Comparison of ENCODE assay signal across 31 cellular contexts in genomic region chr3:173552526-173552925, GRCh38.
DNase-seq lines count a peak whose midpoint lies in the region; ATAC-seq and TF ChIP-seq lines count a peak whose summit lies in the region.
"Had no signal": no experiment of that assay in that cellular context is flagged by ENCODE, and none has a peak within 500 bp of the region (broad histone marks: within the 10 kb centered on the region; RNA-seq: fewer than 3 reads in every experiment).

No MANE protein-coding gene starts in this region.

- no peak overlapping the region for H3K4me2 ChIP-seq in smooth muscle cell
- H3K4me2 ChIP-seq: hepatocyte had no signal

- H4K20me1 ChIP-seq in smooth muscle cell (ENCODE audit: low read depth) = no peaks in the 10 kb centered on the region

- H3K27me3 Mint-ChIP-seq in endodermal cell (ENCODE audit: insufficient read depth) = no peaks in the 10 kb centered on the region
- H3K27me3 Mint-ChIP-seq: activated CD4-positive, alpha-beta memory T cell treated with anti-CD3 and anti-CD28 coated beads, Interleukin-2, amount 10 ng/mL, durations not matched to agents 7 days and 5 days; CD4-positive, alpha-beta memory T cell had no signal

- no peaks in the 10 kb centered on the region for H3K36me3 ChIP-seq in MG63
- H3K36me3 ChIP-seq in endodermal cell (ENCODE audit: control insufficient read depth, insufficient read depth, low read length) = no peaks in the 10 kb centered on the region
- H3K36me3 ChIP-seq in smooth muscle cell (ENCODE audit: low read depth) = no peaks in the 10 kb centered on the region
- H3K36me3 ChIP-seq: cardiac muscle cell, gastrocnemius medialis, prostate gland, sigmoid colon had no signal

- H3K4me1 ChIP-seq in endodermal cell (ENCODE audit: control insufficient read depth, insufficient read depth, low read length) = no peaks in the 10 kb centered on the region
- no peaks in the 10 kb centered on the region for H3K4me1 ChIP-seq in smooth muscle cell (ENCODE audit: low read depth)
- H3K4me1 ChIP-seq: gastrocnemius medialis, prostate gland, testis had no signal

- H3F3A ChIP-seq in smooth muscle cell (ENCODE audit: low read depth) = no peaks in the 10 kb centered on the region

- peak; percentile 20 for DNase-seq in NCI-H2227 (lab: John Stamatoyannopoulos, UW; ENCODE audit: unreplicated experiment)
- DNase-seq in NCI-H2227 treated with DMSO at 0.1 percent for 48 hours (lab: John Stamatoyannopoulos, UW) = no peak
- DNase-seq in MG63 = peak; percentile 59
- DNase-seq in endodermal cell = peak; percentile 58
- DNase-seq in smooth muscle cell (lab: John Stamatoyannopoulos, UW; ENCODE audit: unreplicated experiment) = no peak
- DNase-seq in foreskin melanocyte = no peak
- no peak for DNase-seq in COLO668 (lab: John Stamatoyannopoulos, UW; ENCODE audit: unreplicated experiment)
- DNase-seq: 8988T; activated CD4-positive, alpha-beta memory T cell treated with anti-CD3 and anti-CD28 coated beads, Interleukin-2, amount 10 ng/mL, durations not matched to agents 7 days and 5 days; anterior cingulate cortex; CD4-positive, alpha-beta memory T cell; effector memory CD4-positive, alpha-beta T cell; gastrocnemius medialis; GOT3; NCI-H2029; NCI-H226; NCI-H774; RPMI8226; sigmoid colon; stimulated activated naive CD4-positive, alpha-beta T cell treated with Interleukin-2 at 50 U/mL for 16 hours; T-helper 1 cell; testis had no signal

- peaks cover 11% of the 10 kb centered on the region for H3K4me1 Mint-ChIP-seq in endodermal cell
- H3K4me1 Mint-ChIP-seq: activated CD4-positive, alpha-beta memory T cell treated with anti-CD3 and anti-CD28 coated beads, Interleukin-2, amount 10 ng/mL, durations not matched to agents 7 days and 5 days; CD4-positive, alpha-beta memory T cell had no signal

- no peak overlapping the region for H3K27ac Mint-ChIP-seq in endodermal cell
- H3K27ac Mint-ChIP-seq: activated CD4-positive, alpha-beta memory T cell treated with anti-CD3 and anti-CD28 coated beads, Interleukin-2, amount 10 ng/mL, durations not matched to agents 7 days and 5 days; activated naive CD4-positive, alpha-beta T cell treated with anti-CD3 and anti-CD28 coated beads, Interleukin-2, amount 50 U/mL, for 72 hours; activated T-helper 2 cell treated with anti-CD3 and anti-CD28 coated beads, Interferon-gamma antibody, Interleukin-2, Interleukin-4, amounts not matched to agents 10 μg/mL and 5 μg/mL and 100 μg/mL, durations not matched to agents 14 hours and 24 hours and 36 hours; CD4-positive, alpha-beta memory T cell had no signal

- no peaks in the 10 kb centered on the region for H3K27me3 ChIP-seq in MG63
- no peaks in the 10 kb centered on the region for H3K27me3 ChIP-seq in endodermal cell (ENCODE audit: control insufficient read depth, insufficient read depth, low read length, poor library complexity, severe bottlenecking)
- no peaks in the 10 kb centered on the region for H3K27me3 ChIP-seq in smooth muscle cell (ENCODE audit: low read depth)
- H3K27me3 ChIP-seq: cardiac muscle cell, gastrocnemius medialis, hepatocyte, sigmoid colon, testis had no signal

- ATAC-seq in GM18909 (IDR thresholded peaks at IDR 0.05; ENCODE audit: poor library complexity, unreplicated experiment) = no peak
- ATAC-seq: activated CD4-positive, CD25-positive, alpha-beta regulatory T cell treated with anti-CD3 and anti-CD28 coated beads, Interleukin-2, amount 50 U/mL, for 24 hours; activated naive CD4-positive, alpha-beta T cell treated with anti-CD3 and anti-CD28 coated beads, Interleukin-2, amount 50 U/mL, for 72 hours; esophagus mucosa; gastrocnemius medialis had no signal

- H3K4me3 ChIP-seq in MG63 = no peak overlapping the region
- no peak overlapping the region for H3K4me3 ChIP-seq in endodermal cell (ENCODE audit: low read length)
- H3K4me3 ChIP-seq in smooth muscle cell = no peak overlapping the region
- H3K4me3 ChIP-seq: cardiac muscle cell, coronary artery, gastrocnemius medialis, hepatocyte, prostate gland, sigmoid colon, testis had no signal

- no peak overlapping the region for H3K27ac ChIP-seq in endodermal cell (ENCODE audit: low read depth, low read length)
- no peak overlapping the region for H3K27ac ChIP-seq in smooth muscle cell (ENCODE audit: low read depth)
- H3K27ac ChIP-seq: cardiac muscle cell, coronary artery, gastrocnemius medialis, hepatocyte, prostate gland, sigmoid colon, testis had no signal

- H3K9me3 ChIP-seq in MG63 (no peaks in the 10 kb centered on the region), endodermal cell (ENCODE audit: control insufficient read depth, low read length) (no peaks in the 10 kb centered on the region), smooth muscle cell (replicated peaks; ENCODE audit: low read depth) (no peaks in the 10 kb centered on the region)
- H3K9me3 ChIP-seq: gastrocnemius medialis, prostate gland, sigmoid colon, testis had no signal

- TF ChIP-seq CTCF in endodermal cell (conservative IDR thresholded peaks at IDR 0.05) = no peak
- no peak for TF ChIP-seq CTCF in smooth muscle cell (IDR thresholded peaks at IDR 0.05; ENCODE audit: borderline replicate concordance, insufficient read depth, poor library complexity, severe bottlenecking)

- H2AFZ ChIP-seq in smooth muscle cell (ENCODE audit: low read depth) = peak overlapping the region; percentile 59
- H2AFZ ChIP-seq: hepatocyte had no signal

- 86 to 100% methylated on average over 1 to 4 of the region's 4 CpGs for WGBS in endodermal cell (ENCODE audit: insufficient coverage in 1 of 2, insufficient read length in 1 of 2), 2 experiments
- WGBS in smooth muscle cell (ENCODE audit: low lambda C conversion rate) = 74% methylated on average over 4 of the region's 4 CpGs

- no peak overlapping the region for H3K4me3 Mint-ChIP-seq in endodermal cell
- H3K4me3 Mint-ChIP-seq: activated CD4-positive, alpha-beta memory T cell treated with anti-CD3 and anti-CD28 coated beads, Interleukin-2, amount 10 ng/mL, durations not matched to agents 7 days and 5 days; CD4-positive, alpha-beta memory T cell had no signal

- H3K9me3 Mint-ChIP-seq in endodermal cell = no peaks in the 10 kb centered on the region
- H3K9me3 Mint-ChIP-seq: activated CD4-positive, alpha-beta memory T cell treated with anti-CD3 and anti-CD28 coated beads, Interleukin-2, amount 10 ng/mL, durations not matched to agents 7 days and 5 days; activated T-helper 2 cell treated with anti-CD3 and anti-CD28 coated beads, Interferon-gamma antibody, Interleukin-2, Interleukin-4, amounts not matched to agents 10 μg/mL and 5 μg/mL and 100 μg/mL, durations not matched to agents 14 hours and 24 hours and 36 hours; CD4-positive, alpha-beta memory T cell had no signal

- no peaks in the 10 kb centered on the region for H3K79me2 ChIP-seq in smooth muscle cell (ENCODE audit: low read depth)
- H3K79me2 ChIP-seq: hepatocyte had no signal

- H3K9ac ChIP-seq in endodermal cell (ENCODE audit: extremely low read depth, low read length, poor library complexity, severe bottlenecking) (no peak overlapping the region), smooth muscle cell (ENCODE audit: low read depth) (no peak overlapping the region)

- no peaks in the 10 kb centered on the region for H3K36me3 Mint-ChIP-seq in endodermal cell (ENCODE audit: low read depth)
- H3K36me3 Mint-ChIP-seq: activated naive CD4-positive, alpha-beta T cell treated with anti-CD3 and anti-CD28 coated beads, Interleukin-2, amount 50 U/mL, for 72 hours; CD4-positive, alpha-beta memory T cell had no signal

Comparison
In these comparisons a context has a peak if more than half of its experiments do, and no peak if none do; other contexts are left out.
1. DNase-seq: peak in NCI-H2227 (single experiment), MG63 (single experiment) and endodermal cell (single experiment); none in NCI-H2227 treated with DMSO at 0.1 percent for 48 hours (single experiment), smooth muscle cell (single experiment), foreskin melanocyte (single experiment) and COLO668 (single experiment).